ENCODE assay signal across 25 cellular contexts in the genomic region with DNA sequence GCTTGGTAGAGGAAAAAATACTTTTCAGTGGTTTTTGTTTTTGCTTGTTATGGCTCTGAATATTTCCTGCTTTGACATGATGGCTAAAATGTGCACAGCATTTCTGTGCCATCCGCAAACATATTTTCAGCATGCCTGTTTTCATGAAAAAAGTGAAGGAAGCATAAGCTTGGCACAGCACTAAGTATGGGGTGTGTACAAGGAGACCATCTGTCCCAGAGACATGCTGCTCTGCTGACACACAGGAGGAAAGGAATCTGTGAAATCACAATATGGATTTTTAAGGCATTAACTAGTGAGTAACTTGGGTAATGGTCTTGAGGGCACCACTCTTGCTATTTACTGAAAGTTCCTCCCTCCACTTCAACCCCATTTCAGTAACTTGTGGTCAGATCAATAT.
"Had no signal": no experiment of that assay in that cellular context is flagged by ENCODE, and none has a peak within 500 bp of the region (broad histone marks: within the 10 kb centered on the region; RNA-seq: fewer than 3 reads in every experiment).

No MANE protein-coding gene starts in this region.

- H3K4me1 ChIP-seq: esophagus muscularis mucosa, lower lobe of right lung, prostate gland, right atrium auricular region, suprapubic skin, transverse colon, vagina had no signal

- H3K27ac Mint-ChIP-seq: naive thymus-derived CD8-positive, alpha-beta T cell; nephron progenitor cell; stimulated activated naive CD8-positive, alpha-beta T cell treated with anti-CD3 and anti-CD28 coated beads, Interleukin-15, amount 100 ng/mL, for 72 hours had no signal

- H3K4me3 ChIP-seq: esophagus muscularis mucosa, lower lobe of right lung, prostate gland, right atrium auricular region, smooth muscle cell, suprapubic skin, transverse colon, vagina had no signal

- H3K9me3 ChIP-seq: esophagus muscularis mucosa, lower lobe of right lung, prostate gland, right atrium auricular region, suprapubic skin, transverse colon, vagina had no signal

- H3K36me3 ChIP-seq: esophagus muscularis mucosa, lower lobe of right lung, prostate gland, right atrium auricular region, suprapubic skin, transverse colon, vagina had no signal

- ATAC-seq: left ventricle myocardium superior; lower lobe of right lung; naive thymus-derived CD8-positive, alpha-beta T cell; sciatic nerve; stimulated activated naive CD8-positive, alpha-beta T cell treated with anti-CD3 and anti-CD28 coated beads, Interleukin-15, amount 100 ng/mL, for 72 hours had no signal

- H3K27me3 ChIP-seq: esophagus muscularis mucosa, right atrium auricular region, suprapubic skin, transverse colon, vagina had no signal

- FAIRE-seq: endothelial cell of umbilical vein, frontal cortex, keratinocyte had no signal

- H3K4me1 Mint-ChIP-seq: naive thymus-derived CD8-positive, alpha-beta T cell; nephron progenitor cell; stimulated activated naive CD8-positive, alpha-beta T cell treated with anti-CD3 and anti-CD28 coated beads, Interleukin-15, amount 100 ng/mL, for 72 hours had no signal

- H3K9me3 Mint-ChIP-seq: nephron progenitor cell had no signal

- H3K4me3 Mint-ChIP-seq: naive thymus-derived CD8-positive, alpha-beta T cell; nephron progenitor cell; stimulated activated naive CD8-positive, alpha-beta T cell treated with anti-CD3 and anti-CD28 coated beads, Interleukin-15, amount 100 ng/mL, for 72 hours had no signal

- DNase-seq: dermis blood vessel endothelial cell; effector memory CD4-positive, alpha-beta T cell; head of caudate nucleus; left ventricle myocardium superior; lower lobe of right lung; naive thymus-derived CD8-positive, alpha-beta T cell; nephron progenitor cell; nucleus accumbens; stimulated activated CD4-positive, alpha-beta T cell treated with anti-CD3 and anti-CD28 coated beads, Interleukin-12 subunit alpha, Interleukin-12 subunit beta, amount 100 ng/mL, for 4 hours; stimulated activated CD4-positive, alpha-beta T cell treated with anti-CD3 and anti-CD28 coated beads, Interleukin-1b, Interleukin-23, amount 100 ng/mL, for 48 hours; stimulated activated CD4-positive, alpha-beta T cell treated with anti-CD3 and anti-CD28 coated beads, Interleukin-4, amount 100 ng/mL, for 1 hour; stimulated activated CD8-positive, alpha-beta memory T cell treated with anti-CD3 and anti-CD28 coated beads, Interleukin-4, amount 100 ng/mL, for 48 hours; stimulated activated naive CD4-positive, alpha-beta T cell; stimulated activated naive CD8-positive, alpha-beta T cell treated with anti-CD3 and anti-CD28 coated beads, Interleukin-15, amount 100 ng/mL, for 72 hours; transverse colon had no signal

- H3K4me2 ChIP-seq: smooth muscle cell had no signal

- H3K27ac ChIP-seq: esophagus muscularis mucosa, lower lobe of right lung, prostate gland, right atrium auricular region, suprapubic skin, transverse colon, vagina had no signal

- H3K27me3 Mint-ChIP-seq: naive thymus-derived CD8-positive, alpha-beta T cell; stimulated activated naive CD8-positive, alpha-beta T cell treated with anti-CD3 and anti-CD28 coated beads, Interleukin-15, amount 100 ng/mL, for 72 hours had no signal

- H3K36me3 Mint-ChIP-seq: naive thymus-derived CD8-positive, alpha-beta T cell had no signal
